1 cellular context compared by ENCODE assay signal in the genomic region with DNA sequence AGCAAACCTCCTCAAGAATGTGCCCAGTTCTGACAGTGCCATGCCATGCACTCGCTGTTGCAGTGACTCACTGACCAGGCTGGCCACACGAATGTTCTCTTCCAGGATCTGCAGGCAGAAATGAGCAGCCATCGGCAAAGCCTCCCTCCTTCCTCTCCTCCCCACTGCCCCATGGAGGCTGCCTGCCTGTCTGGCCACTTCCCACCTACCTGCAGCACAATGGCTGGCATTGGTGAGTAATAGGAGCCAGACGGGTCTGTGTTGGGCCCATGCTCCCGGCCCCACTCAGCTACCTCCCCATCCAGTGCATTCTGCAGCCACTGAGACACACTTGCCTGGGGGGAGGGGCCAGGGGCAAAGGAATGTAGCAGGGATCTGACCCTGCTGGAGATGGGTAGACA.
TF ChIP-seq lines count a peak whose summit lies in the region.

No MANE protein-coding gene starts in this region.

TF ChIP-seq in SK-N-SH, 30 proteins besides CTCF, POLR2A, EP300 and RAD21 (continued from another document):
- peak; percentile 32; the same call in 1 of the 2 replicates for TF ChIP-seq TCF12 (IDR thresholded peaks at IDR 0.05)
- no peak for TF ChIP-seq SMC3 (IDR thresholded peaks at IDR 0.05; ENCODE audit: low read depth, low read length)
- TF ChIP-seq YY1 (IDR thresholded peaks at IDR 0.05; ENCODE audit: low read depth): peak; percentile 50; the same call in 1 of the 2 replicates
- peak; percentile 63; the same call in 1 of the 2 replicates for TF ChIP-seq MAX (IDR thresholded peaks at IDR 0.05; ENCODE audit: low read depth)
- TF ChIP-seq RXRA (IDR thresholded peaks at IDR 0.05; ENCODE audit: borderline replicate concordance, low read depth): no peak
- TF ChIP-seq, protein P1, sequence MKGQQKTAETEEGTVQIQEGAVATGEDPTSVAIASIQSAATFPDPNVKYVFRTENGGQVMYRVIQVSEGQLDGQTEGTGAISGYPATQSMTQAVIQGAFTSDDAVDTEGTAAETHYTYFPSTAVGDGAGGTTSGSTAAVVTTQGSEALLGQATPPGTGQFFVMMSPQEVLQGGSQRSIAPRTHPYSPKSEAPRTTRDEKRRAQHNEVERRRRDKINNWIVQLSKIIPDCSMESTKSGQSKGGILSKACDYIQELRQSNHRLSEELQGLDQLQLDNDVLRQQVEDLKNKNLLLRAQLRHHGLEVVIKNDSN (IDR thresholded peaks at IDR 0.05; ENCODE audit: borderline replicate concordance, low read depth): no peak
- peak; percentile 62; the same call in 1 of the 2 replicates for TF ChIP-seq FOSL2 (IDR thresholded peaks at IDR 0.05; ENCODE audit: borderline replicate concordance, low read depth)
